ENCODE assay signal across 24 cellular contexts in the genomic region with DNA sequence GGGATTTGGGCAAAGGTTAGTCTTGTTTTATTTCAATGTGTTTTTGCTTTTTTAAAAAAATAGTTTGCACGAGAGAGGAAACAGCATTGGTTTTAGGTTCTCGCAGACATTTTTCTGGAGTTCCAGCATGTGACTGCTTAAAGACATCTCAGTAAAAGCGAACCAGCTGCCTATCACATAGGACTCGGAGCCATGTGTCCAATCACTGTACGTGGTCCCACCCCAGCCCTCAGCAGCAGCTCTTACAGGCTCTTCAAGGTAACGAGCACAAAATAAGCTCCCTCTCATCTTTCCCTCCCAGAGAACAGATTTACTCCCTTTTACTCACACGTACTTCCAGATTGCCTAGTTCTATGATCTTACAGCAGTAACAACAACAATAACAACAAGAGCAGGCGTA.
A peak's percentile ranks its signal among the peaks of the same experiment; 100 is the strongest.
DNase-seq lines count a peak whose midpoint lies in the region; ATAC-seq and TF ChIP-seq lines count a peak whose summit lies in the region.
"Had no signal": no experiment of that assay in that cellular context is flagged by ENCODE, and none has a peak within 500 bp of the region (broad histone marks: within the 10 kb centered on the region; RNA-seq: fewer than 3 reads in every experiment).

No MANE protein-coding gene starts in this region.

- ATAC-seq in Right ventricle myocardium superior (ENCODE audit: poor library complexity): no peak
- ATAC-seq in Right ventricle myocardium inferior: no peak
- ATAC-seq in SK-N-SH treated with all-trans-retinoic acid at 6 μM for 48 hours: no peak
- ATAC-seq in stimulated activated effector memory CD8-positive, alpha-beta T cell treated with anti-CD3 and anti-CD28 coated beads, Interleukin-12 subunit alpha, Interleukin-12 subunit beta, amount 100 ng/mL, for 72 hours: no peak
- ATAC-seq: A549; activated CD8-positive, alpha-beta T cell treated with anti-CD3 and anti-CD28 coated beads, Interleukin-2, amount 10 ng/mL, durations not matched to agents 7 days and 5 days; activated T-helper 17 cell treated with anti-CD3 and anti-CD28 coated beads, Interleukin-2, amount 50 U/mL, for 72 hours; stimulated activated memory B cell treated with anti-CD40 and anti-IgM and Interleukin-4, amounts not matched to agents 10 μg/mL and 1 μg/mL and 100 μg/mL, for 72 hours had no signal

- H3K36me3 Mint-ChIP-seq in stimulated activated effector memory CD8-positive, alpha-beta T cell treated with anti-CD3 and anti-CD28 coated beads, Interleukin-12 subunit alpha, Interleukin-12 subunit beta, amount 100 ng/mL, for 72 hours: no peaks in the 10 kb centered on the region
- H3K36me3 Mint-ChIP-seq: activated naive CD4-positive, alpha-beta T cell treated with anti-CD3 and anti-CD28 coated beads, Interleukin-2, amount 10 ng/mL, durations not matched to agents 7 days and 5 days; naive B cell; stimulated activated memory B cell treated with anti-CD40 and anti-IgM and Interleukin-4, amounts not matched to agents 10 μg/mL and 1 μg/mL and 100 μg/mL, for 72 hours had no signal

- H3K4me1 Mint-ChIP-seq in stimulated activated effector memory CD8-positive, alpha-beta T cell treated with anti-CD3 and anti-CD28 coated beads, Interleukin-12 subunit alpha, Interleukin-12 subunit beta, amount 100 ng/mL, for 72 hours: no peaks in the 10 kb centered on the region
- H3K4me1 Mint-ChIP-seq: activated naive CD4-positive, alpha-beta T cell treated with anti-CD3 and anti-CD28 coated beads, Interleukin-2, amount 10 ng/mL, durations not matched to agents 7 days and 5 days; activated T-helper 17 cell treated with anti-CD3 and anti-CD28 coated beads, Interleukin-2, amount 50 U/mL, for 72 hours; naive B cell; stimulated activated memory B cell treated with anti-CD40 and anti-IgM and Interleukin-4, amounts not matched to agents 10 μg/mL and 1 μg/mL and 100 μg/mL, for 72 hours had no signal

- H3K27ac Mint-ChIP-seq in stimulated activated effector memory CD8-positive, alpha-beta T cell treated with anti-CD3 and anti-CD28 coated beads, Interleukin-12 subunit alpha, Interleukin-12 subunit beta, amount 100 ng/mL, for 72 hours: no peak overlapping the region
- H3K27ac Mint-ChIP-seq: activated CD8-positive, alpha-beta T cell treated with anti-CD3 and anti-CD28 coated beads, Interleukin-2, amount 10 ng/mL, durations not matched to agents 7 days and 5 days; activated naive CD4-positive, alpha-beta T cell treated with anti-CD3 and anti-CD28 coated beads, Interleukin-2, amount 10 ng/mL, durations not matched to agents 7 days and 5 days; activated T-helper 17 cell treated with anti-CD3 and anti-CD28 coated beads, Interleukin-2, amount 50 U/mL, for 72 hours; CD4-positive, alpha-beta T cell; naive B cell; stimulated activated memory B cell treated with anti-CD40 and anti-IgM and Interleukin-4, amounts not matched to agents 10 μg/mL and 1 μg/mL and 100 μg/mL, for 72 hours had no signal

- H3K9me3 Mint-ChIP-seq in stimulated activated effector memory CD8-positive, alpha-beta T cell treated with anti-CD3 and anti-CD28 coated beads, Interleukin-12 subunit alpha, Interleukin-12 subunit beta, amount 100 ng/mL, for 72 hours: no peaks in the 10 kb centered on the region
- H3K9me3 Mint-ChIP-seq: activated naive CD4-positive, alpha-beta T cell treated with anti-CD3 and anti-CD28 coated beads, Interleukin-2, amount 10 ng/mL, durations not matched to agents 7 days and 5 days; activated T-helper 17 cell treated with anti-CD3 and anti-CD28 coated beads, Interleukin-2, amount 50 U/mL, for 72 hours; CD4-positive, alpha-beta T cell; naive B cell; stimulated activated memory B cell treated with anti-CD40 and anti-IgM and Interleukin-4, amounts not matched to agents 10 μg/mL and 1 μg/mL and 100 μg/mL, for 72 hours had no signal

- H3K4me3 Mint-ChIP-seq in stimulated activated effector memory CD8-positive, alpha-beta T cell treated with anti-CD3 and anti-CD28 coated beads, Interleukin-12 subunit alpha, Interleukin-12 subunit beta, amount 100 ng/mL, for 72 hours: no peak overlapping the region
- H3K4me3 Mint-ChIP-seq: activated CD8-positive, alpha-beta T cell treated with anti-CD3 and anti-CD28 coated beads, Interleukin-2, amount 10 ng/mL, durations not matched to agents 7 days and 5 days; activated naive CD4-positive, alpha-beta T cell treated with anti-CD3 and anti-CD28 coated beads, Interleukin-2, amount 10 ng/mL, durations not matched to agents 7 days and 5 days; activated T-helper 17 cell treated with anti-CD3 and anti-CD28 coated beads, Interleukin-2, amount 50 U/mL, for 72 hours; CD4-positive, alpha-beta T cell; naive B cell; stimulated activated memory B cell treated with anti-CD40 and anti-IgM and Interleukin-4, amounts not matched to agents 10 μg/mL and 1 μg/mL and 100 μg/mL, for 72 hours had no signal

- intact Hi-C loops in Right ventricle myocardium superior (cut with DNase I) (no loop called here), Right ventricle myocardium inferior (cut with DNase I) (no loop called here)

- peak; percentile 35 for DNase-seq in Right ventricle myocardium superior
- DNase-seq in Right ventricle myocardium inferior (ENCODE audit: missing footprints): no peak
- DNase-seq in hypothalamus (lab: John Stamatoyannopoulos, UW): peak in 26 of 51 donors; percentile 0 to 38 (median 2)
- DNase-seq in occipital lobe (lab: John Stamatoyannopoulos, UW): peak; percentile 7
- no peak for DNase-seq in stimulated activated naive CD4-positive, alpha-beta T cell (lab: John Stamatoyannopoulos, UW)
- no peak for DNase-seq in stimulated activated effector memory CD8-positive, alpha-beta T cell treated with anti-CD3 and anti-CD28 coated beads, Interleukin-12 subunit alpha, Interleukin-12 subunit beta, amount 100 ng/mL, for 72 hours (ENCODE audit: low spot score in 2 of 2)
- DNase-seq in NAMALWA (ENCODE audit: low spot score): no peak
- DNase-seq: activated CD4-positive, alpha-beta T cell treated with anti-CD3 and anti-CD28 coated beads for 4 hours; activated CD8-positive, alpha-beta T cell treated with anti-CD3 and anti-CD28 coated beads, Interleukin-2, amount 10 ng/mL, durations not matched to agents 7 days and 5 days; activated naive CD4-positive, alpha-beta T cell treated with anti-CD3 and anti-CD28 coated beads, Interleukin-2, amount 10 ng/mL, durations not matched to agents 7 days and 5 days; AML-193; CD4-positive, alpha-beta T cell; effector CD4-positive, alpha-beta T cell; naive B cell; NCI-H1048; NCI-H1694 treated with DMSO at 0.1 percent for 48 hours; NCI-H446 treated with DMSO at 0.1 percent for 48 hours; PC-9; SHP77 treated with DMSO at 0.1 percent for 48 hours; T-helper 9 cell had no signal

TF ChIP-seq in SK-N-SH treated with all-trans-retinoic acid at 6 μM for 48 hours, 23 proteins besides CTCF, POLR2A, EP300 and RAD21 (continues in another document):
- TF ChIP-seq ARNTL (CRISPR knock-in tag; IDR thresholded peaks at IDR 0.05; ENCODE audit: borderline replicate concordance, low read depth) (no peak), TCF4 (CRISPR knock-in tag; IDR thresholded peaks at IDR 0.05; ENCODE audit: borderline replicate concordance) (no peak), ZC3H10 (CRISPR knock-in tag; IDR thresholded peaks at IDR 0.05) (no peak), ISL1 (CRISPR knock-in tag; IDR thresholded peaks at IDR 0.05) (no peak), BACH2 (CRISPR knock-in tag; IDR thresholded peaks at IDR 0.05; ENCODE audit: borderline replicate concordance) (no peak), POU6F1 (CRISPR knock-in tag; IDR thresholded peaks at IDR 0.05; ENCODE audit: borderline replicate concordance, low read depth) (no peak), TSHZ2 (CRISPR knock-in tag; IDR thresholded peaks at IDR 0.05) (no peak), ZFP3 (CRISPR knock-in tag; IDR thresholded peaks at IDR 0.05) (no peak), ZNF8 (CRISPR knock-in tag; IDR thresholded peaks at IDR 0.05) (no peak), GLIS3 (CRISPR knock-in tag; IDR thresholded peaks at IDR 0.05) (no peak), PPARA (CRISPR knock-in tag; IDR thresholded peaks at IDR 0.05; ENCODE audit: borderline replicate concordance) (no peak), ZFP30 (CRISPR knock-in tag; IDR thresholded peaks at IDR 0.05) (no peak), ZNF565 (CRISPR knock-in tag; conservative IDR thresholded peaks at IDR 0.05; ENCODE audit: low read depth) (no peak), RARB (CRISPR knock-in tag; IDR thresholded peaks at IDR 0.05) (no peak)

Comparison
In these comparisons a context has a peak if more than half of its experiments do, and no peak if none do; other contexts are left out.
1. DNase-seq: peak in Right ventricle myocardium superior (single experiment), hypothalamus (26 of 51) and occipital lobe (single experiment); none in Right ventricle myocardium inferior (single experiment), stimulated activated naive CD4-positive, alpha-beta T cell (0 of 6), stimulated activated effector memory CD8-positive, alpha-beta T cell treated with anti-CD3 and anti-CD28 coated beads, Interleukin-12 subunit alpha, Interleukin-12 subunit beta, amount 100 ng/mL, for 72 hours (0 of 2) and NAMALWA (single experiment).